Comparison of ENCODE assay signal across 12 cellular contexts in the genomic region with DNA sequence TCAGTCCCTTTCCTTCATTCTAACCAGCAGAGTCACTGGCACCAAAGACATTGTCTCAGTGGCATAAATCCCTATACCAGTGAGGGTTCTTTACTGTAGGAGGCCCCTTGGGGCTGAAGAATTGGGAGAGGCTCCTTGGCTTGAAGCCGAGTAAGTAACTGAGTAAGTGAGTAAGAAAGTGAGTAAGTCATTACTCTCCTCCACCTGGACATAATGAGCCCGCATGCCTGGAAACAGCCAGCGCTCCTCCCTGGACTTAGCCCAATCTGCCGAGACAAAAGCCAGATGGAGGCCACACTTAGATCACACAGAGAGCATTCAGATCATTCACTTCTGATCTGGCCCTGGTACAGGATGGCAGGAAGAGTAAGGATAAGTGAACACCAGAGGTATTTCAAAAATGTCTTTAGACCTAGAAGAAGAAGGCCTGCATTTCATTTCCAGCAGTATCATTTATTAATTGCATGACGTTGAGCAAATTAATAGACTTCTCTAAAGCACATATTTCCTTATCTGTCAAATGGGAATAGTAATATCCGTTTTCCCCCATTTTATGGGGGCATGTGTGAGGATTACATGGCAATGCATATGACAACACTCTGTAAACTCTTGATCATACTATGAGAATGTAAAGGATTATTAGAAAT. TPM values are rescaled to one million over a fixed set of nuclear protein-coding genes. Genes with fewer than 3 reads are reported as not detected.
DNase-seq lines count a peak whose midpoint lies in the region; ATAC-seq, FAIRE-seq and TF ChIP-seq lines count a peak whose summit lies in the region.
"Had no signal": no experiment of that assay in that cellular context is flagged by ENCODE, and none has a peak within 500 bp of the region (broad histone marks: within the 10 kb centered on the region; RNA-seq: fewer than 3 reads in every experiment).

No MANE protein-coding gene starts in this region.

- no peak for TF ChIP-seq CTCF in brain microvascular endothelial cell (IDR thresholded peaks at IDR 0.05; ENCODE audit: low read depth, low read length, missing control alignments)
- TF ChIP-seq CTCF in keratinocyte (optimal IDR thresholded peaks at IDR 0.05 in 1 of 3, IDR thresholded peaks at IDR 0.05 in 1 of 3, conservative IDR thresholded peaks at IDR 0.05 in 1 of 3; ENCODE audit: extremely low read depth in 1 of 3, insufficient read depth in 2 of 3, low read length in 3 of 3) = no peak
- TF ChIP-seq CTCF in vagina (IDR thresholded peaks at IDR 0.05) = no peak

- H3K27me3 ChIP-seq in right cardiac atrium (ENCODE audit: control insufficient read depth, insufficient read depth) (no peaks in the 10 kb centered on the region), brain microvascular endothelial cell (replicated peaks) (no peaks in the 10 kb centered on the region), keratinocyte (ENCODE audit: control insufficient read depth, extremely low read depth, insufficient read depth, low read length) (no peaks in the 10 kb centered on the region), vagina (no peaks in the 10 kb centered on the region)
- H3K27me3 ChIP-seq: adrenal gland, right lobe of liver had no signal

- DNase-seq in Right ventricle myocardium inferior (ENCODE audit: missing footprints) (no peak), right cardiac atrium (no peak), brain microvascular endothelial cell (peak; percentile 14), keratinocyte (ENCODE audit: low read depth, low spot score) (peak; percentile 92), vagina (ENCODE audit: extremely low spot score in 2 of 2) (no peak)
- DNase-seq in activated T-cell treated with anti-CD3 and anti-CD28 coated beads, Interleukin-2, amount 50 U/mL, for 24 hours = no peak
- no peak for DNase-seq in T-helper 2 cell treated with Interferon-gamma antibody and Interleukin-4, amounts not matched to agents 5 μg/mL and 100 μg/mL, for 36 hours (ENCODE audit: low spot score)
- DNase-seq: right lobe of liver had no signal

- in situ Hi-C loops in brain microvascular endothelial cell (cut with HindIII; ENCODE audit: low pct_ligation_motif_present, low sequenced_read_pairs) = loop anchor here (25.0 kb wide), 1 partner anchor 120 kb away; no protein-coding TSS in a partner anchor

- peak overlapping the region; percentile 95 for H3K4me2 ChIP-seq in keratinocyte (ENCODE audit: control insufficient read depth, extremely low read depth, insufficient read depth, low read depth, low read length)

- H3K27ac Mint-ChIP-seq in activated T-cell treated with anti-CD3 and anti-CD28 coated beads, Interleukin-2, amount 50 U/mL, for 24 hours = no peak overlapping the region
- H3K27ac Mint-ChIP-seq in T-helper 2 cell treated with Interferon-gamma antibody and Interleukin-4, amounts not matched to agents 5 μg/mL and 100 μg/mL, for 36 hours = no peak overlapping the region
- H3K27ac Mint-ChIP-seq: WTC11 had no signal

- H3K9me3 Mint-ChIP-seq in activated T-cell treated with anti-CD3 and anti-CD28 coated beads, Interleukin-2, amount 50 U/mL, for 24 hours = no peaks in the 10 kb centered on the region
- H3K9me3 Mint-ChIP-seq in T-helper 2 cell treated with Interferon-gamma antibody and Interleukin-4, amounts not matched to agents 5 μg/mL and 100 μg/mL, for 36 hours = no peaks in the 10 kb centered on the region
- H3K9me3 Mint-ChIP-seq: WTC11 had no signal

- no peaks in the 10 kb centered on the region for H3K9me1 ChIP-seq in keratinocyte (ENCODE audit: control insufficient read depth, extremely low read depth, insufficient read depth, low read length)

- intact Hi-C loops in Right ventricle myocardium inferior (cut with DNase I) (no loop called here), right cardiac atrium (cut with DNase I) (no loop called here), vagina (cut with DNase I) (no loop called here)

- H2AFZ ChIP-seq in keratinocyte (ENCODE audit: control insufficient read depth, low read length) = peak overlapping the region; percentile 37

- no peaks in the 10 kb centered on the region for H3K9me3 ChIP-seq in right cardiac atrium (ENCODE audit: control insufficient read depth, low read length)
- H3K9me3 ChIP-seq in keratinocyte (ENCODE audit: control insufficient read depth, low read depth, low read length) = no peaks in the 10 kb centered on the region
- no peaks in the 10 kb centered on the region for H3K9me3 ChIP-seq in vagina
- H3K9me3 ChIP-seq: adrenal gland, right lobe of liver had no signal

- H3K27ac ChIP-seq in right cardiac atrium (ENCODE audit: low read length) (no peak overlapping the region), brain microvascular endothelial cell (no peak overlapping the region), keratinocyte (ENCODE audit: control insufficient read depth, insufficient read depth, low read length) (peak overlapping the region; percentile 99), vagina (peak overlapping the region; percentile 72)
- H3K27ac ChIP-seq: HL-60, right lobe of liver had no signal

- no peak for TF ChIP-seq POLR2A in vagina (IDR thresholded peaks at IDR 0.05)

- H3K4me1 ChIP-seq in right cardiac atrium (ENCODE audit: control insufficient read depth, insufficient read depth, low read length) = peaks cover 11% of the 10 kb centered on the region
- H3K4me1 ChIP-seq in keratinocyte (ENCODE audit: control insufficient read depth, extremely low read depth, insufficient read depth, low read length) = peaks cover 51% of the 10 kb centered on the region
- H3K4me1 ChIP-seq in vagina = peaks cover 26% of the 10 kb centered on the region

- FAIRE-seq in keratinocyte (lab: Jason Lieb, UNC) = no peak

- H3K9ac ChIP-seq in keratinocyte (ENCODE audit: control insufficient read depth, extremely low read depth, insufficient read depth, low read length) = peak overlapping the region; percentile 84

- H3K4me1 Mint-ChIP-seq in activated T-cell treated with anti-CD3 and anti-CD28 coated beads, Interleukin-2, amount 50 U/mL, for 24 hours (ENCODE audit: low read depth) = no peaks in the 10 kb centered on the region
- H3K4me1 Mint-ChIP-seq in T-helper 2 cell treated with Interferon-gamma antibody and Interleukin-4, amounts not matched to agents 5 μg/mL and 100 μg/mL, for 36 hours (ENCODE audit: low read depth) = peaks cover 2% of the 10 kb centered on the region

- no peak overlapping the region for H3K4me3 ChIP-seq in right cardiac atrium (ENCODE audit: low read length)
- no peak overlapping the region for H3K4me3 ChIP-seq in brain microvascular endothelial cell (ENCODE audit: low read depth, low read length)
- H3K4me3 ChIP-seq in keratinocyte (ENCODE audit: control insufficient read depth in 2 of 3, extremely low read depth in 1 of 3, insufficient read depth in 2 of 3, low read depth in 1 of 3, low read length in 3 of 3) = peak overlapping the region in 2 of 3 experiments; percentile 51 to 66
- no peak overlapping the region for H3K4me3 ChIP-seq in vagina
- H3K4me3 ChIP-seq: adrenal gland, right lobe of liver had no signal

- H3K36me3 ChIP-seq in brain microvascular endothelial cell (replicated peaks) (no peaks in the 10 kb centered on the region), keratinocyte (ENCODE audit: control insufficient read depth in 2 of 2, extremely low read depth in 1 of 2, insufficient read depth in 2 of 2, low read length in 2 of 2) (no peaks in the 10 kb centered on the region), vagina (no peaks in the 10 kb centered on the region)
- H3K36me3 ChIP-seq: adrenal gland, right lobe of liver had no signal

- ATAC-seq in Right ventricle myocardium inferior (peak; percentile 53), right cardiac atrium (no peak), HG03280 (IDR thresholded peaks at IDR 0.05; ENCODE audit: unreplicated experiment) (no peak)
- ATAC-seq: right lobe of liver, WTC11 had no signal

- H3K36me3 Mint-ChIP-seq in activated T-cell treated with anti-CD3 and anti-CD28 coated beads, Interleukin-2, amount 50 U/mL, for 24 hours (ENCODE audit: low read depth) = no peaks in the 10 kb centered on the region
- H3K36me3 Mint-ChIP-seq in T-helper 2 cell treated with Interferon-gamma antibody and Interleukin-4, amounts not matched to agents 5 μg/mL and 100 μg/mL, for 36 hours (ENCODE audit: low read depth) = no peaks in the 10 kb centered on the region
- H3K36me3 Mint-ChIP-seq: WTC11 had no signal

- dilution Hi-C loops in keratinocyte (cut with MboI; ENCODE audit: extremely low pct_ligation_motif_present, low sequenced_read_pairs) = no loop called here

- WGBS in right cardiac atrium = 53% methylated on average over 6 of the region's 6 CpGs

- H3K4me3 Mint-ChIP-seq in activated T-cell treated with anti-CD3 and anti-CD28 coated beads, Interleukin-2, amount 50 U/mL, for 24 hours = no peak overlapping the region
- no peak overlapping the region for H3K4me3 Mint-ChIP-seq in T-helper 2 cell treated with Interferon-gamma antibody and Interleukin-4, amounts not matched to agents 5 μg/mL and 100 μg/mL, for 36 hours
- H3K4me3 Mint-ChIP-seq: WTC11 had no signal

- H3K79me2 ChIP-seq in keratinocyte (ENCODE audit: control insufficient read depth, insufficient read depth, low read length) = no peaks in the 10 kb centered on the region

- peaks cover 8% of the 10 kb centered on the region for H3K27me3 Mint-ChIP-seq in activated T-cell treated with anti-CD3 and anti-CD28 coated beads, Interleukin-2, amount 50 U/mL, for 24 hours
- H3K27me3 Mint-ChIP-seq in T-helper 2 cell treated with Interferon-gamma antibody and Interleukin-4, amounts not matched to agents 5 μg/mL and 100 μg/mL, for 36 hours (ENCODE audit: low read depth) = peaks cover 19% of the 10 kb centered on the region

- no peaks in the 10 kb centered on the region for H4K20me1 ChIP-seq in keratinocyte (ENCODE audit: control insufficient read depth, extremely low read depth, insufficient read depth, low read length)

RNA-seq across cellular contexts. Expression of a gene that starts 8.2 kb away (rescaled TPM):
- 85.7 TPM for total RNA-seq in Right ventricle myocardium inferior
- total RNA-seq in right cardiac atrium = 100 to 1,000 TPM in 1 of 4 donors, 10 to 100 TPM in 3; 72.1 to 105 (median 79.1) TPM
- 30.4 TPM for polyA plus RNA-seq in right cardiac atrium
- polyA plus RNA-seq in keratinocyte = 22.5 to 50.2 TPM (median 27.9 TPM) in 3 replicates
- 17.8 TPM for polyA plus RNA-seq in keratinocyte (2011; ENCODE audit: low read depth)
- 21.5 and 22.1 TPM in 2 replicates for polyA plus RNA-seq in keratinocyte (2011; cell fraction: cytosol; rRNA removed)
- polyA plus RNA-seq in keratinocyte (2011; cell fraction: nucleus; rRNA removed) = 128 and 137 TPM in 2 replicates
- polyA plus RNA-seq in keratinocyte (2012; ENCODE audit: low replicate concordance) = 12.1 and 50.2 TPM in 2 replicates
- 35.6 to 129 TPM (median 77.2 TPM) in 3 replicates for polyA minus RNA-seq in keratinocyte
- 19.6 TPM for polyA minus RNA-seq in keratinocyte (2011; cell fraction: cytosol; rRNA and poly(A)+ RNA removed)
- polyA minus RNA-seq in keratinocyte (2011; cell fraction: nucleus; rRNA and poly(A)+ RNA removed) = 57.6 and 129 TPM in 2 replicates
- 35.1 TPM for total RNA-seq in vagina

RNA-seq across cellular contexts. Expression of a gene that starts 45.2 kb away (rescaled TPM):
- total RNA-seq in Right ventricle myocardium inferior = 19.4 TPM
- 10 to 100 TPM; 19.5 to 23.5 (median 23.3) TPM for total RNA-seq in right cardiac atrium
- 17.4 TPM for polyA plus RNA-seq in right cardiac atrium
- polyA plus RNA-seq in keratinocyte = 20.8 to 25.7 TPM (median 23.0 TPM) in 3 replicates
- polyA plus RNA-seq in keratinocyte (2011; ENCODE audit: low read depth) = 1.5 TPM
- polyA plus RNA-seq in keratinocyte (2011; cell fraction: cytosol; rRNA removed) = 23.0 and 25.0 TPM in 2 replicates
- 27.1 and 31.4 TPM in 2 replicates for polyA plus RNA-seq in keratinocyte (2011; cell fraction: nucleus; rRNA removed)
- polyA plus RNA-seq in keratinocyte (2012; ENCODE audit: low replicate concordance) = 9.4 and 31.3 TPM in 2 replicates
- 36.8 to 71.0 TPM (median 38.8 TPM) in 3 replicates for polyA minus RNA-seq in keratinocyte
- polyA minus RNA-seq in keratinocyte (2011; cell fraction: cytosol; rRNA and poly(A)+ RNA removed) = 22.3 TPM
- 13.1 and 20.6 TPM in 2 replicates for polyA minus RNA-seq in keratinocyte (2011; cell fraction: nucleus; rRNA and poly(A)+ RNA removed)
- 25.5 TPM for total RNA-seq in vagina

Comparison
In these comparisons a context has a peak if more than half of its experiments do, and no peak if none do; other contexts are left out.
1. DNase-seq: peak in brain microvascular endothelial cell (single experiment) and keratinocyte (single experiment); none in Right ventricle myocardium inferior (single experiment), right cardiac atrium (0 of 3), vagina (0 of 2), activated T-cell treated with anti-CD3 and anti-CD28 coated beads, Interleukin-2, amount 50 U/mL, for 24 hours (single experiment) and T-helper 2 cell treated with Interferon-gamma antibody and Interleukin-4, amounts not matched to agents 5 μg/mL and 100 μg/mL, for 36 hours (single experiment).
2. H3K27ac ChIP-seq: peak in keratinocyte (single experiment) and vagina (single experiment); none in right cardiac atrium (single experiment) and brain microvascular endothelial cell (single experiment).
3. H3K4me3 ChIP-seq: peak in keratinocyte (2 of 3); none in right cardiac atrium (single experiment), brain microvascular endothelial cell (single experiment) and vagina (0 of 2).